Comparison of ENCODE assay signal across 9 cellular contexts in genomic region chr18:58535340-58536186, GRCh38.
DNase-seq lines count a peak whose midpoint lies in the region; ATAC-seq lines count a peak whose summit lies in the region.
"Had no signal": no experiment of that assay in that cellular context is flagged by ENCODE, and none has a peak within 500 bp of the region (broad histone marks: within the 10 kb centered on the region; RNA-seq: fewer than 3 reads in every experiment).

No MANE protein-coding gene starts in this region.

- no peak overlapping the region for H3K4me2 ChIP-seq in mesenchymal stem cell (ENCODE audit: low read length, poor library complexity, severe bottlenecking)

- no peaks in the 10 kb centered on the region for H3K9me3 ChIP-seq in mesenchymal stem cell (ENCODE audit: control insufficient read depth, low read length)

- H2BK5ac ChIP-seq in mesenchymal stem cell (ENCODE audit: low read depth, low read length, poor library complexity, severe bottlenecking) = no peak overlapping the region

- peaks cover 25% of the 10 kb centered on the region for H3K4me1 ChIP-seq in mesenchymal stem cell (ENCODE audit: control insufficient read depth, insufficient read depth, low read depth, low read length)

- no peak overlapping the region for H3K23ac ChIP-seq in mesenchymal stem cell (ENCODE audit: low read length in 2 of 2)

- H3K36me3 ChIP-seq in mesenchymal stem cell (ENCODE audit: control insufficient read depth in 1 of 2, insufficient read depth in 2 of 2, low read depth in 1 of 2, low read length in 2 of 2) = peaks cover 0 to 48% of the 10 kb centered on the region in 2 experiments

- ATAC-seq in activated CD4-positive, CD25-positive, alpha-beta regulatory T cell treated with anti-CD3 and anti-CD28 coated beads, Interleukin-2, amount 50 U/mL, for 24 hours = peak; percentile 65 to 80
- ATAC-seq in HG02623 (IDR thresholded peaks at IDR 0.05; ENCODE audit: unreplicated experiment) = peak; percentile 48

- H3K27me3 ChIP-seq in mesenchymal stem cell (ENCODE audit: control insufficient read depth in 1 of 2, insufficient read depth in 1 of 2, low read length in 2 of 2) = no peaks in the 10 kb centered on the region

- no peak overlapping the region for H3K9ac ChIP-seq in mesenchymal stem cell (ENCODE audit: low read length)

- no peak for DNase-seq in activated CD4-positive, CD25-positive, alpha-beta regulatory T cell (lab: John Stamatoyannopoulos, UW)
- DNase-seq in NOMO-1 (lab: John Stamatoyannopoulos, UW; ENCODE audit: unreplicated experiment in 2 of 2) = peak; percentile 93 to 96
- peak; percentile 50 for DNase-seq in mesenchymal stem cell
- DNase-seq in ecto neural progenitor cell (ENCODE audit: low spot score) = no peak
- no peak for DNase-seq in kidney glomerular epithelial cell (lab: John Stamatoyannopoulos, UW)
- no peak for DNase-seq in DMS153 treated with DMSO at 0.1 percent for 48 hours (lab: John Stamatoyannopoulos, UW; ENCODE audit: unreplicated experiment)

- 82% methylated on average over 13 of the region's 14 CpGs for WGBS in mesenchymal stem cell

- H2BK15ac ChIP-seq in mesenchymal stem cell (ENCODE audit: low read depth, poor library complexity, severe bottlenecking) = no peak overlapping the region

- H2AK5ac ChIP-seq in mesenchymal stem cell (ENCODE audit: low read length, severe bottlenecking) = peak overlapping the region; percentile 69

- H2BK120ac ChIP-seq in mesenchymal stem cell (ENCODE audit: low read depth, low read length) = no peak overlapping the region

- H4K91ac ChIP-seq in mesenchymal stem cell (ENCODE audit: low read length) = no peak overlapping the region

- H3K18ac ChIP-seq in mesenchymal stem cell (ENCODE audit: low read depth in 1 of 2, low read length in 2 of 2) = no peak overlapping the region

- H3K79me1 ChIP-seq in mesenchymal stem cell (replicated peaks; ENCODE audit: low read length, poor library complexity, severe bottlenecking) = peaks cover 33% of the 10 kb centered on the region

- no peak overlapping the region for H4K8ac ChIP-seq in mesenchymal stem cell (ENCODE audit: low read length)

- no peak overlapping the region for H3K4ac ChIP-seq in mesenchymal stem cell (ENCODE audit: low read depth in 1 of 2, low read length in 2 of 2)

- H3K27ac ChIP-seq in mesenchymal stem cell (ENCODE audit: low read length, poor library complexity, severe bottlenecking) = no peak overlapping the region
- H3K27ac ChIP-seq: 22Rv1 had no signal

- no peak overlapping the region for H2BK12ac ChIP-seq in mesenchymal stem cell (ENCODE audit: low read length in 2 of 2)

- no peak overlapping the region for H3K4me3 ChIP-seq in mesenchymal stem cell (ENCODE audit: insufficient read depth in 1 of 2, low read depth in 1 of 2, low read length in 2 of 2)

- H3K14ac ChIP-seq in mesenchymal stem cell (ENCODE audit: low read length in 2 of 2) = no peak overlapping the region

- no peak overlapping the region for H2AFZ ChIP-seq in mesenchymal stem cell (ENCODE audit: low read depth, low read length)

Comparison
In these comparisons a context has a peak if more than half of its experiments do, and no peak if none do; other contexts are left out.
1. DNase-seq: peak in NOMO-1 (2 of 2) and mesenchymal stem cell (single experiment); none in activated CD4-positive, CD25-positive, alpha-beta regulatory T cell (0 of 4), ecto neural progenitor cell (single experiment), kidney glomerular epithelial cell (single experiment) and DMS153 treated with DMSO at 0.1 percent for 48 hours (single experiment).